Comparison of ENCODE assay signal across 8 cellular contexts in genomic region chr11:12235549-12235944, GRCh38.
DNase-seq lines count a peak whose midpoint lies in the region; FAIRE-seq and TF ChIP-seq lines count a peak whose summit lies in the region.

No MANE protein-coding gene starts in this region.

- H3K4me1 Mint-ChIP-seq in CD14-positive monocyte = peaks cover 17% of the 10 kb centered on the region
- peaks cover 64% of the 10 kb centered on the region for H3K4me1 Mint-ChIP-seq in activated T-helper 1 cell treated with anti-CD3 and anti-CD28 coated beads, Interleukin-12 subunit alpha, Interleukin-12 subunit beta, Interleukin-2, Interleukin-4 antibody, amounts not matched to agents 30 ng/mL and 10 ng/mL and 1 ng/mL, durations not matched to agents 14 hours and 24 hours and 36 hours (ENCODE audit: low read depth)

- peaks cover 0 to 2% (median 2%) of the 10 kb centered on the region in 3 donors for H3K27me3 Mint-ChIP-seq in CD14-positive monocyte (ENCODE audit: low read depth in 3 of 3)
- no peaks in the 10 kb centered on the region for H3K27me3 Mint-ChIP-seq in activated T-helper 1 cell treated with anti-CD3 and anti-CD28 coated beads, Interleukin-12 subunit alpha, Interleukin-12 subunit beta, Interleukin-2, Interleukin-4 antibody, amounts not matched to agents 30 ng/mL and 10 ng/mL and 1 ng/mL, durations not matched to agents 14 hours and 24 hours and 36 hours (ENCODE audit: insufficient read depth)

- no peak for FAIRE-seq in GM12892 (lab: Jason Lieb, UNC)

- H3K9me3 Mint-ChIP-seq in CD14-positive monocyte = peaks cover 0 to 1% (median 0%) of the 10 kb centered on the region in 7 donors
- no peaks in the 10 kb centered on the region for H3K9me3 Mint-ChIP-seq in activated T-helper 1 cell treated with anti-CD3 and anti-CD28 coated beads, Interleukin-12 subunit alpha, Interleukin-12 subunit beta, Interleukin-2, Interleukin-4 antibody, amounts not matched to agents 30 ng/mL and 10 ng/mL and 1 ng/mL, durations not matched to agents 14 hours and 24 hours and 36 hours

- peaks cover 93 to 99% of the 10 kb centered on the region in 2 donors for H3K36me3 Mint-ChIP-seq in CD14-positive monocyte
- H3K36me3 Mint-ChIP-seq in activated T-helper 1 cell treated with anti-CD3 and anti-CD28 coated beads, Interleukin-12 subunit alpha, Interleukin-12 subunit beta, Interleukin-2, Interleukin-4 antibody, amounts not matched to agents 30 ng/mL and 10 ng/mL and 1 ng/mL, durations not matched to agents 14 hours and 24 hours and 36 hours (ENCODE audit: low read depth) = peaks cover 85% of the 10 kb centered on the region

- no peak for DNase-seq in CD14-positive monocyte (ENCODE audit: low spot score)
- DNase-seq in H4 (ENCODE audit: low spot score) = peak; percentile 62
- no peak for DNase-seq in activated T-helper 1 cell treated with anti-CD3 and anti-CD28 coated beads, Interleukin-12 subunit alpha, Interleukin-12 subunit beta, Interleukin-2, Interleukin-4 antibody, amounts not matched to agents 30 ng/mL and 10 ng/mL and 1 ng/mL, durations not matched to agents 14 hours and 24 hours and 36 hours (ENCODE audit: low spot score)
- DNase-seq in left kidney (ENCODE audit: low read depth, low spot score) = peak; percentile 31
- DNase-seq in AML-193 (lab: John Stamatoyannopoulos, UW) = no peak
- no peak for DNase-seq in GM12892 (ENCODE audit: insufficient read length)
- no peak for DNase-seq in NCI-H1436 treated with DMSO at 0.1 percent for 48 hours (lab: John Stamatoyannopoulos, UW)
- no peak for DNase-seq in activated gamma-delta T cell (lab: John Stamatoyannopoulos, UW)

- no peak overlapping the region for H3K4me3 Mint-ChIP-seq in CD14-positive monocyte
- peak overlapping the region; percentile 77 for H3K4me3 Mint-ChIP-seq in activated T-helper 1 cell treated with anti-CD3 and anti-CD28 coated beads, Interleukin-12 subunit alpha, Interleukin-12 subunit beta, Interleukin-2, Interleukin-4 antibody, amounts not matched to agents 30 ng/mL and 10 ng/mL and 1 ng/mL, durations not matched to agents 14 hours and 24 hours and 36 hours

- no peak for TF ChIP-seq POLR2A in GM12892 (IDR thresholded peaks at IDR 0.05; ENCODE audit: low read depth, low read length)

- intact Hi-C loops in CD14-positive monocyte (cut with micrococcal nuclease) = no loop called here
- intact Hi-C loops in activated T-helper 1 cell treated with anti-CD3 and anti-CD28 coated beads, Interleukin-12 subunit alpha, Interleukin-12 subunit beta, Interleukin-2, Interleukin-4 antibody, amounts not matched to agents 30 ng/mL and 10 ng/mL and 1 ng/mL, durations not matched to agents 14 hours and 24 hours and 36 hours (cut with micrococcal nuclease) = no loop called here

- TF ChIP-seq CTCF in CD14-positive monocyte (IDR thresholded peaks at IDR 0.05) = no peak

- H3K27ac Mint-ChIP-seq in CD14-positive monocyte = peak overlapping the region in 5 of 7 donors; percentile 26 to 85 (median 72)
- H3K27ac Mint-ChIP-seq in activated T-helper 1 cell treated with anti-CD3 and anti-CD28 coated beads, Interleukin-12 subunit alpha, Interleukin-12 subunit beta, Interleukin-2, Interleukin-4 antibody, amounts not matched to agents 30 ng/mL and 10 ng/mL and 1 ng/mL, durations not matched to agents 14 hours and 24 hours and 36 hours = peak overlapping the region; percentile 96

Comparison
In these comparisons a context has a peak if more than half of its experiments do, and no peak if none do; other contexts are left out.
1. DNase-seq: peak in H4 (single experiment) and left kidney (single experiment); none in CD14-positive monocyte (single experiment), activated T-helper 1 cell treated with anti-CD3 and anti-CD28 coated beads, Interleukin-12 subunit alpha, Interleukin-12 subunit beta, Interleukin-2, Interleukin-4 antibody, amounts not matched to agents 30 ng/mL and 10 ng/mL and 1 ng/mL, durations not matched to agents 14 hours and 24 hours and 36 hours (single experiment), AML-193 (0 of 2), GM12892 (single experiment), NCI-H1436 treated with DMSO at 0.1 percent for 48 hours (single experiment) and activated gamma-delta T cell (single experiment).